ENCODE assay signal across 8 cellular contexts in genomic region chrX:23742174-23742692, GRCh38. TPM values are rescaled to one million over a fixed set of nuclear protein-coding genes. Genes with fewer than 3 reads are reported as not detected.
DNase-seq lines count a peak whose midpoint lies in the region; ATAC-seq and TF ChIP-seq lines count a peak whose summit lies in the region.

No MANE protein-coding gene starts in this region.

- H3K9me3 ChIP-seq in thymus (ENCODE audit: control insufficient read depth): no peaks in the 10 kb centered on the region

- no peaks in the 10 kb centered on the region for H3K36me3 Mint-ChIP-seq in T-helper 1 cell treated with Interleukin-12 subunit alpha and Interleukin-12 subunit beta and Interleukin-4 antibody, amounts not matched to agents 30 μg/mL and 1 μg/mL, for 36 hours (ENCODE audit: low read depth)

- ATAC-seq in HG03439 (IDR thresholded peaks at IDR 0.05; ENCODE audit: unreplicated experiment): peak; percentile 22
- ATAC-seq in GM18861 (IDR thresholded peaks at IDR 0.05; ENCODE audit: unreplicated experiment): no peak

- no peaks in the 10 kb centered on the region for H3K27me3 Mint-ChIP-seq in T-helper 1 cell treated with Interleukin-12 subunit alpha and Interleukin-12 subunit beta and Interleukin-4 antibody, amounts not matched to agents 30 μg/mL and 1 μg/mL, for 36 hours (ENCODE audit: low read depth)

- H3K36me3 ChIP-seq in thymus (ENCODE audit: control insufficient read depth, insufficient read depth): no peaks in the 10 kb centered on the region

- peak overlapping the region; percentile 93 for H3K4me3 Mint-ChIP-seq in T-helper 1 cell treated with Interleukin-12 subunit alpha and Interleukin-12 subunit beta and Interleukin-4 antibody, amounts not matched to agents 30 μg/mL and 1 μg/mL, for 36 hours

- H3K27me3 ChIP-seq in thymus (ENCODE audit: control insufficient read depth, insufficient read depth): no peaks in the 10 kb centered on the region

- peak; percentile 53 for DNase-seq in DMS79 treated with DMSO at 0.1 percent for 48 hours (lab: John Stamatoyannopoulos, UW)
- peak; percentile 65 for DNase-seq in dermis blood vessel endothelial cell
- peak in 1 of 2 donors; percentile 43 for DNase-seq in lower leg skin (ENCODE audit: low spot score in 2 of 2)
- DNase-seq in stimulated activated CD4-positive, alpha-beta T cell treated with anti-CD3 and anti-CD28 coated beads, Interleukin-2, amount 100 ng/mL, for 48 hours: no peak

- no peak for TF ChIP-seq CTCF in lower leg skin (IDR thresholded peaks at IDR 0.05)

- peak overlapping the region; percentile 92 for H3K27ac Mint-ChIP-seq in T-helper 1 cell treated with Interleukin-12 subunit alpha and Interleukin-12 subunit beta and Interleukin-4 antibody, amounts not matched to agents 30 μg/mL and 1 μg/mL, for 36 hours

- H3K9me3 Mint-ChIP-seq in T-helper 1 cell treated with Interleukin-12 subunit alpha and Interleukin-12 subunit beta and Interleukin-4 antibody, amounts not matched to agents 30 μg/mL and 1 μg/mL, for 36 hours: no peaks in the 10 kb centered on the region

- H3K4me1 Mint-ChIP-seq in T-helper 1 cell treated with Interleukin-12 subunit alpha and Interleukin-12 subunit beta and Interleukin-4 antibody, amounts not matched to agents 30 μg/mL and 1 μg/mL, for 36 hours (ENCODE audit: low read depth): peaks cover 29% of the 10 kb centered on the region

- peak overlapping the region; percentile 25 for H3K27ac ChIP-seq in thymus (ENCODE audit: low read depth)

- intact Hi-C loops in lower leg skin (cut with DNase I; ENCODE audit: low total_unique reads): no loop called here

- H3K4me1 ChIP-seq in thymus (ENCODE audit: control insufficient read depth, insufficient read depth, low read length): no peaks in the 10 kb centered on the region

- WGBS in lower leg skin, 2 donors: 0 to 22% methylated on average over 6 of the region's 6 CpGs
- WGBS in thymus: 16% methylated on average over 6 of the region's 6 CpGs

- TF ChIP-seq POLR2A in lower leg skin (IDR thresholded peaks at IDR 0.05): no peak

- H3K4me3 ChIP-seq in lower leg skin (ENCODE audit: low read depth, poor library complexity, severe bottlenecking) (peak overlapping the region; percentile 43), thymus (ENCODE audit: low read length) (peak overlapping the region; percentile 58)

RNA-seq across cellular contexts. Expression of gene ACOT9, which starts 0.8 kb away (rescaled TPM):
- 86.1 and 87.3 TPM in 2 replicates for total RNA-seq in dermis blood vessel endothelial cell
- 10 to 100 TPM; 11.1 to 29.7 (median 19.3) TPM for total RNA-seq in lower leg skin
- polyA plus RNA-seq in thymus: 44.5 TPM

RNA-seq across cellular contexts. Expression of gene SAT1, which starts 40.7 kb away (rescaled TPM):
- 305 and 422 TPM in 2 replicates for total RNA-seq in dermis blood vessel endothelial cell
- 100 to 1,000 TPM; 183 to 212 (median 195) TPM for total RNA-seq in lower leg skin
- 2,700 TPM for polyA plus RNA-seq in thymus

Comparison
In these comparisons a context has a peak if more than half of its experiments do, and no peak if none do; other contexts are left out.
1. DNase-seq: peak in DMS79 treated with DMSO at 0.1 percent for 48 hours (single experiment) and dermis blood vessel endothelial cell (single experiment); none in stimulated activated CD4-positive, alpha-beta T cell treated with anti-CD3 and anti-CD28 coated beads, Interleukin-2, amount 100 ng/mL, for 48 hours (0 of 2).